9 cellular contexts compared by ENCODE assay signal in the genomic region with DNA sequence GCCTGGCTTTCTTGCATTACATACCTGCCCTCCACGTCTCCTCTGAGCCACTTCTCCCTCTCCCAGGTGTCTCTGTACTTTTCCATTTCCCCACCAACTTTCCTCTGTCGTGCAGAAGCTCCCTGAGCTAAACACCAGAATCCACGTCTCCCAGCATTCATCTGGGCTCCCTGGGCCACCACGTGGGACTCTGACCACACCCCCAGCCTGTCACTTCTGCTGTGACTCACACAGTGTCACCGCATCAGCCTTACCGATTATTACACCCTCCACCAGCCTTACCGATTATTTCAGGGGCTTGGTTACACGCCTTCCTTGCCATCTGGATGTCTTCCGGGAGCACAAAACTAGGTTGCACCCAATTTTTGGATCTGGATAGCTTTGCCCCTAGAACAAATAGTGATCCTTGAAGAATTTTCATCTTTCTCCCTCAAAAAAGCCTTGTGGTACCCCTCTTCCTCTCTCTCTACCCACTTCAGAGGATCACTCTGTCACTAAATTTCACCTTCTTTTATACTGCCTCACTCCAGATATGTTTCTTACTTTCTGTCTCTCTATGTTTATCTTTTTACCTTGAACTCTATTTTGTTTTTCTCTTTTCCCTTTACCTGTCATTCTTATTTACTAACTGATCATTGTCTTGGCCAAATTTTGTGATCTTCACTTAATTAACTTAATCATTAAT.
DNase-seq lines count a peak whose midpoint lies in the region; ATAC-seq and TF ChIP-seq lines count a peak whose summit lies in the region.
"Had no signal": no experiment of that assay in that cellular context is flagged by ENCODE, and none has a peak within 500 bp of the region (broad histone marks: within the 10 kb centered on the region; RNA-seq: fewer than 3 reads in every experiment).

No MANE protein-coding gene starts in this region.

- no peaks in the 10 kb centered on the region for H3F3A ChIP-seq in neural progenitor cell (ENCODE audit: low read depth)
- H3F3A ChIP-seq in GM23248 (ENCODE audit: insufficient read depth), result no peaks in the 10 kb centered on the region

- H4K20me1 ChIP-seq in neural progenitor cell (ENCODE audit: low read depth), result no peaks in the 10 kb centered on the region
- H4K20me1 ChIP-seq in GM23248 (ENCODE audit: insufficient read depth), result no peaks in the 10 kb centered on the region

- no peak overlapping the region for H3K27ac ChIP-seq in CD4-positive, alpha-beta T cell (ENCODE audit: low read depth, low read length)
- H3K27ac ChIP-seq in neural progenitor cell, result no peak overlapping the region
- no peak overlapping the region for H3K27ac ChIP-seq in GM23248
- H3K27ac ChIP-seq: transverse colon had no signal

- peak in 6 of 10 experiments; percentile 11 to 49 (median 20) for DNase-seq in CD4-positive, alpha-beta T cell
- DNase-seq in NCI-H460 (ENCODE audit: extremely low read depth, low read depth), result peak; percentile 9
- peak; percentile 40 for DNase-seq in activated T-cell treated with anti-CD3 and anti-CD28 coated beads for 4 hours
- no peak for DNase-seq in neural progenitor cell (ENCODE audit: low spot score)
- DNase-seq in SHP77 (lab: John Stamatoyannopoulos, UW), result no peak
- no peak for DNase-seq in NCI-H510A (lab: John Stamatoyannopoulos, UW)
- DNase-seq in RPMI8226, result no peak
- DNase-seq in GM23248, result no peak
- DNase-seq: transverse colon had no signal

- no peak overlapping the region for H3K4me3 ChIP-seq in neural progenitor cell
- H3K4me3 ChIP-seq in GM23248, result no peak overlapping the region
- H3K4me3 ChIP-seq: transverse colon had no signal

- H3K9me3 Mint-ChIP-seq in CD4-positive, alpha-beta T cell, result peaks cover 10% of the 10 kb centered on the region
- H3K9me3 Mint-ChIP-seq in neural progenitor cell, result peaks cover 5% of the 10 kb centered on the region

- no peaks in the 10 kb centered on the region for H3K79me2 ChIP-seq in neural progenitor cell (ENCODE audit: low read depth)
- no peaks in the 10 kb centered on the region for H3K79me2 ChIP-seq in GM23248 (ENCODE audit: insufficient read depth)

- H2AFZ ChIP-seq in neural progenitor cell (replicated peaks) (peak overlapping the region; percentile 42), GM23248 (no peak overlapping the region)

- H3K36me3 ChIP-seq in neural progenitor cell (no peaks in the 10 kb centered on the region), GM23248 (ENCODE audit: low read depth) (no peaks in the 10 kb centered on the region)
- H3K36me3 ChIP-seq: transverse colon had no signal

- H3K4me3 Mint-ChIP-seq in CD4-positive, alpha-beta T cell, result peak overlapping the region; percentile 17
- H3K4me3 Mint-ChIP-seq in neural progenitor cell, result no peak overlapping the region

- POLR2A ChIA-PET in CD4-positive, alpha-beta T cell (lab: Charles Lee), result interaction anchor here (0.5 to 1.9 kb wide), 3 partner anchors 27 to 189 kb away, joined by 3 to 9 read pairs (median 3); no protein-coding TSS in a partner anchor

- H3K4me1 ChIP-seq in neural progenitor cell, result no peaks in the 10 kb centered on the region
- H3K4me1 ChIP-seq in GM23248 (ENCODE audit: insufficient read depth), result no peaks in the 10 kb centered on the region
- H3K4me1 ChIP-seq: transverse colon had no signal

- in situ Hi-C loops in GM23248 (cut with MboI), result no loop called here

- no peaks in the 10 kb centered on the region for H3K27me3 Mint-ChIP-seq in CD4-positive, alpha-beta T cell
- H3K27me3 Mint-ChIP-seq in neural progenitor cell (ENCODE audit: insufficient read depth, low read depth), result peaks cover 5% of the 10 kb centered on the region

- H3K9ac ChIP-seq in neural progenitor cell (no peak overlapping the region), GM23248 (no peak overlapping the region)

- H3K4me1 Mint-ChIP-seq in CD4-positive, alpha-beta T cell (ENCODE audit: low read depth), result peaks cover 17% of the 10 kb centered on the region
- no peaks in the 10 kb centered on the region for H3K4me1 Mint-ChIP-seq in neural progenitor cell

- 65 to 69% methylated on average over 9 of the region's 9 CpGs for WGBS in GM23248 (ENCODE audit: low coverage in 1 of 2, low lambda C conversion rate in 2 of 2, missing lambda C conversion rate in 2 of 2), 2 experiments

- H3K9me2 ChIP-seq in GM23248 (ENCODE audit: insufficient read depth), result no peaks in the 10 kb centered on the region

- H3K36me3 Mint-ChIP-seq in CD4-positive, alpha-beta T cell (ENCODE audit: low read depth), result peaks cover 15% of the 10 kb centered on the region
- no peaks in the 10 kb centered on the region for H3K36me3 Mint-ChIP-seq in neural progenitor cell

- peak; percentile 98 for ATAC-seq in CD4-positive, alpha-beta T cell (ENCODE audit: poor library complexity)

- peak overlapping the region; percentile 59 for H3K27ac Mint-ChIP-seq in CD4-positive, alpha-beta T cell
- no peak overlapping the region for H3K27ac Mint-ChIP-seq in neural progenitor cell

- H3K4me2 ChIP-seq in neural progenitor cell (no peak overlapping the region), GM23248 (ENCODE audit: unreplicated experiment) (no peak overlapping the region)

- no peak for TF ChIP-seq CTCF in CD4-positive, alpha-beta T cell (IDR thresholded peaks at IDR 0.05)
- TF ChIP-seq CTCF in neural progenitor cell (IDR thresholded peaks at IDR 0.05), result no peak

- intact Hi-C loops in CD4-positive, alpha-beta T cell (cut with DNase I, micrococcal nuclease), result no loop called here

- H3K9me3 ChIP-seq in CD4-positive, alpha-beta T cell (ENCODE audit: control insufficient read depth, low read length), result peaks cover 14% of the 10 kb centered on the region
- H3K9me3 ChIP-seq in neural progenitor cell (ENCODE audit: low read depth) (no peaks in the 10 kb centered on the region), GM23248 (ENCODE audit: low read depth) (no peaks in the 10 kb centered on the region)
- H3K9me3 ChIP-seq: transverse colon had no signal

- CTCF ChIA-PET in CD4-positive, alpha-beta T cell (lab: Charles Lee), result no interaction called here

- no peaks in the 10 kb centered on the region for H3K27me3 ChIP-seq in CD4-positive, alpha-beta T cell (ENCODE audit: control insufficient read depth, insufficient read depth, low read length)
- H3K27me3 ChIP-seq in neural progenitor cell, result no peaks in the 10 kb centered on the region
- H3K27me3 ChIP-seq in GM23248 (replicated peaks; ENCODE audit: insufficient read depth), result no peaks in the 10 kb centered on the region
- H3K27me3 ChIP-seq: transverse colon had no signal

Comparison
In these comparisons a context has a peak if more than half of its experiments do, and no peak if none do; other contexts are left out.
1. DNase-seq: peak in CD4-positive, alpha-beta T cell (6 of 10), NCI-H460 (single experiment) and activated T-cell treated with anti-CD3 and anti-CD28 coated beads for 4 hours (single experiment); none in neural progenitor cell (single experiment), SHP77 (0 of 2), NCI-H510A (single experiment), RPMI8226 (single experiment) and GM23248 (single experiment).